Comparison of ENCODE assay signal across 19 cellular contexts in genomic region chr9:106874031-106874430, GRCh38. TPM values are rescaled to one million over a fixed set of nuclear protein-coding genes. Genes with fewer than 3 reads are reported as not detected.
DNase-seq lines count a peak whose midpoint lies in the region; ATAC-seq, FAIRE-seq and TF ChIP-seq lines count a peak whose summit lies in the region.
"Had no signal": no experiment of that assay in that cellular context is flagged by ENCODE, and none has a peak within 500 bp of the region (broad histone marks: within the 10 kb centered on the region; RNA-seq: fewer than 3 reads in every experiment).

No MANE protein-coding gene starts in this region.

- H3K79me2 ChIP-seq in endothelial cell of umbilical vein (ENCODE audit: control insufficient read depth, insufficient read depth, low read length) = peaks cover 2% of the 10 kb centered on the region
- H3K79me2 ChIP-seq in neural progenitor cell (ENCODE audit: low read depth) = peaks cover 100% of the 10 kb centered on the region

- H3K27me3 ChIP-seq in right cardiac atrium (ENCODE audit: control insufficient read depth, insufficient read depth) (no peaks in the 10 kb centered on the region), endothelial cell of umbilical vein (ENCODE audit: control insufficient read depth in 2 of 2, insufficient read depth in 2 of 2, low read length in 2 of 2) (no peaks in the 10 kb centered on the region), neural progenitor cell (no peaks in the 10 kb centered on the region), lower lobe of right lung (ENCODE audit: low read depth) (no peaks in the 10 kb centered on the region)
- H3K27me3 ChIP-seq: BLaER1 had no signal

- H3K27ac ChIP-seq in right cardiac atrium (ENCODE audit: low read length) (peak overlapping the region; percentile 16), endothelial cell of umbilical vein (ENCODE audit: insufficient read depth, low read depth, low read length) (no peak overlapping the region), neural progenitor cell (peak overlapping the region; percentile 54), lower lobe of right lung (no peak overlapping the region)
- H3K27ac ChIP-seq: BLaER1, PC-9 had no signal

- H3K9me1 ChIP-seq in endothelial cell of umbilical vein (replicated peaks; ENCODE audit: control insufficient read depth, extremely low read depth, insufficient read depth, low read length) = no peaks in the 10 kb centered on the region

- H3K27ac Mint-ChIP-seq in neural progenitor cell = no peak overlapping the region
- no peak overlapping the region for H3K27ac Mint-ChIP-seq in activated CD8-positive, alpha-beta memory T cell treated with anti-CD3 and anti-CD28 coated beads, Interleukin-2, amount 10 ng/mL, durations not matched to agents 7 days and 5 days
- H3K27ac Mint-ChIP-seq: HFFc6 had no signal

- H3K27me3 Mint-ChIP-seq in neural progenitor cell (ENCODE audit: insufficient read depth, low read depth) = no peaks in the 10 kb centered on the region
- H3K27me3 Mint-ChIP-seq in activated CD8-positive, alpha-beta memory T cell treated with anti-CD3 and anti-CD28 coated beads, Interleukin-2, amount 10 ng/mL, durations not matched to agents 7 days and 5 days = no peaks in the 10 kb centered on the region

- ATAC-seq in right cardiac atrium (no peak), Right ventricle myocardium inferior (no peak), HG02588 (IDR thresholded peaks at IDR 0.05; ENCODE audit: unreplicated experiment) (no peak), lower lobe of right lung (no peak)
- no peak for ATAC-seq in activated CD8-positive, alpha-beta memory T cell treated with anti-CD3 and anti-CD28 coated beads, Interleukin-2, amount 10 ng/mL, durations not matched to agents 7 days and 5 days

- CTCF ChIA-PET in endothelial cell of umbilical vein (lab: Charles Lee) = no interaction called here
- CTCF ChIA-PET in activated CD8-positive, alpha-beta memory T cell treated with anti-CD3 and anti-CD28 coated beads, Interleukin-2, amount 10 ng/mL, durations not matched to agents 7 days and 5 days (lab: Charles Lee) = no interaction called here

- H2AFZ ChIP-seq in endothelial cell of umbilical vein (ENCODE audit: low read depth, low read length) = no peak overlapping the region
- no peak overlapping the region for H2AFZ ChIP-seq in neural progenitor cell (replicated peaks)
- H2AFZ ChIP-seq: PC-9 had no signal

- DNase-seq in right cardiac atrium = no peak
- no peak for DNase-seq in Right ventricle myocardium inferior (ENCODE audit: missing footprints)
- DNase-seq in endothelial cell of umbilical vein (ENCODE audit: low read depth, low spot score) = peak; percentile 61
- no peak for DNase-seq in neural progenitor cell (ENCODE audit: low spot score)
- DNase-seq in COLO829 (ENCODE audit: low spot score) = no peak
- DNase-seq in lower lobe of right lung = no peak
- DNase-seq in activated CD8-positive, alpha-beta memory T cell treated with anti-CD3 and anti-CD28 coated beads, Interleukin-2, amount 10 ng/mL, durations not matched to agents 7 days and 5 days = no peak
- DNase-seq: 8988T, GOT3, HFFc6, Karpas-422, NCI-H1105 treated with DMSO at 0.1 percent for 48 hours, NCI-H187 treated with DMSO at 0.1 percent for 48 hours, NCI-H2171, NCI-H446 treated with DMSO at 0.1 percent for 48 hours, NCI-H748 treated with DMSO at 0.1 percent for 48 hours, PC-9 had no signal

- H4K20me1 ChIP-seq in endothelial cell of umbilical vein (replicated peaks; ENCODE audit: control insufficient read depth, extremely low read depth, insufficient read depth, low read length) (no peaks in the 10 kb centered on the region), neural progenitor cell (ENCODE audit: low read depth) (peaks cover 100% of the 10 kb centered on the region)
- H4K20me1 ChIP-seq: BLaER1 had no signal

- BruUV-seq in endothelial cell of umbilical vein (replicated peaks; lab: Mats Ljungman, UMichigan) = no TSS peak

- H3K9ac ChIP-seq in endothelial cell of umbilical vein (replicated peaks; ENCODE audit: extremely low read depth, insufficient read depth, low read length) (no peak overlapping the region), neural progenitor cell (no peak overlapping the region)
- H3K9ac ChIP-seq: BLaER1 had no signal

- H3K36me3 ChIP-seq in endothelial cell of umbilical vein (ENCODE audit: control insufficient read depth in 2 of 2, extremely low read depth in 1 of 2, insufficient read depth in 2 of 2, low read length in 2 of 2) = no peaks in the 10 kb centered on the region
- H3K36me3 ChIP-seq in neural progenitor cell = no peaks in the 10 kb centered on the region
- no peaks in the 10 kb centered on the region for H3K36me3 ChIP-seq in lower lobe of right lung
- H3K36me3 ChIP-seq: BLaER1 had no signal

- H3K4me2 ChIP-seq in endothelial cell of umbilical vein (ENCODE audit: insufficient read depth, low read length) = no peak overlapping the region
- H3K4me2 ChIP-seq in neural progenitor cell = no peak overlapping the region
- H3K4me2 ChIP-seq: BLaER1, PC-9 had no signal

- 84% methylated on average over 3 of the region's 3 CpGs for WGBS in right cardiac atrium

- no peak for TF ChIP-seq POLR2A in endothelial cell of umbilical vein (IDR thresholded peaks at IDR 0.05; ENCODE audit: low read depth, low read length)

- H3K4me3 Mint-ChIP-seq in neural progenitor cell = no peak overlapping the region
- no peak overlapping the region for H3K4me3 Mint-ChIP-seq in activated CD8-positive, alpha-beta memory T cell treated with anti-CD3 and anti-CD28 coated beads, Interleukin-2, amount 10 ng/mL, durations not matched to agents 7 days and 5 days
- H3K4me3 Mint-ChIP-seq: HFFc6 had no signal

- H3K9me3 Mint-ChIP-seq in neural progenitor cell = peaks cover 47% of the 10 kb centered on the region
- no peaks in the 10 kb centered on the region for H3K9me3 Mint-ChIP-seq in activated CD8-positive, alpha-beta memory T cell treated with anti-CD3 and anti-CD28 coated beads, Interleukin-2, amount 10 ng/mL, durations not matched to agents 7 days and 5 days (ENCODE audit: low read depth)
- H3K9me3 Mint-ChIP-seq: HFFc6 had no signal

- dilution Hi-C loops in endothelial cell of umbilical vein (cut with MboI; ENCODE audit: extremely low pct_ligation_motif_present, low sequenced_read_pairs) = no loop called here

- POLR2A ChIA-PET in endothelial cell of umbilical vein (lab: Charles Lee) = no interaction called here

- H3K9me3 ChIP-seq in right cardiac atrium (ENCODE audit: control insufficient read depth, low read length) (no peaks in the 10 kb centered on the region), endothelial cell of umbilical vein (replicated peaks; ENCODE audit: control insufficient read depth, insufficient read depth, low read length) (no peaks in the 10 kb centered on the region), neural progenitor cell (ENCODE audit: low read depth) (no peaks in the 10 kb centered on the region), lower lobe of right lung (no peaks in the 10 kb centered on the region)
- H3K9me3 ChIP-seq: BLaER1 had no signal

- FAIRE-seq in endothelial cell of umbilical vein (lab: Jason Lieb, UNC) = no peak

- H3K36me3 Mint-ChIP-seq in neural progenitor cell = peaks cover 83% of the 10 kb centered on the region
- no peaks in the 10 kb centered on the region for H3K36me3 Mint-ChIP-seq in activated CD8-positive, alpha-beta memory T cell treated with anti-CD3 and anti-CD28 coated beads, Interleukin-2, amount 10 ng/mL, durations not matched to agents 7 days and 5 days

- intact Hi-C loops in right cardiac atrium (cut with DNase I) = no loop called here
- intact Hi-C loops in Right ventricle myocardium inferior (cut with DNase I) = no loop called here
- intact Hi-C loops in endothelial cell of umbilical vein (cut with micrococcal nuclease) = no loop called here
- intact Hi-C loops in lower lobe of right lung (cut with DNase I) = no loop called here

- TF ChIP-seq CTCF in endothelial cell of umbilical vein (IDR thresholded peaks at IDR 0.05; ENCODE audit: extremely low read depth in 1 of 2, insufficient read depth in 1 of 2, low read depth in 1 of 2, low read length in 2 of 2) = no peak
- no peak for TF ChIP-seq CTCF in neural progenitor cell (IDR thresholded peaks at IDR 0.05)
- no peak for TF ChIP-seq CTCF in lower lobe of right lung (IDR thresholded peaks at IDR 0.05)

- H3F3A ChIP-seq in neural progenitor cell (ENCODE audit: low read depth) = peaks cover 43% of the 10 kb centered on the region

- no peak overlapping the region for H3K4me3 ChIP-seq in right cardiac atrium (ENCODE audit: low read length)
- no peak overlapping the region for H3K4me3 ChIP-seq in endothelial cell of umbilical vein (replicated peaks in 1 of 3; ENCODE audit: insufficient read depth in 1 of 3, low read depth in 1 of 3, low read length in 3 of 3)
- H3K4me3 ChIP-seq in neural progenitor cell = no peak overlapping the region
- H3K4me3 ChIP-seq in lower lobe of right lung = no peak overlapping the region
- H3K4me3 ChIP-seq: BLaER1, PC-9 had no signal

- H3K4me1 Mint-ChIP-seq in neural progenitor cell = peaks cover 4% of the 10 kb centered on the region
- H3K4me1 Mint-ChIP-seq in activated CD8-positive, alpha-beta memory T cell treated with anti-CD3 and anti-CD28 coated beads, Interleukin-2, amount 10 ng/mL, durations not matched to agents 7 days and 5 days = no peaks in the 10 kb centered on the region

- H3K4me1 ChIP-seq in right cardiac atrium (ENCODE audit: control insufficient read depth, insufficient read depth, low read length) (peaks cover 10% of the 10 kb centered on the region), endothelial cell of umbilical vein (ENCODE audit: control insufficient read depth, extremely low read depth, insufficient read depth, low read length) (peaks cover 9% of the 10 kb centered on the region), neural progenitor cell (peaks cover 76% of the 10 kb centered on the region), lower lobe of right lung (peaks cover 54% of the 10 kb centered on the region)
- H3K4me1 ChIP-seq: BLaER1 had no signal

TF ChIP-seq in endothelial cell of umbilical vein, 7 proteins besides CTCF, POLR2A, EP300 and RAD21 (continues in another document):
- no peak for TF ChIP-seq EZH2 (IDR thresholded peaks at IDR 0.05; ENCODE audit: borderline replicate concordance, low read depth, low read length, severe bottlenecking)

RNA-seq across cellular contexts. Expression of gene ZNF462, which starts 11.1 kb away (rescaled TPM):
- 10 to 100 TPM; 29.0 to 34.6 (median 31.8) TPM for total RNA-seq in right cardiac atrium
- 5.2 TPM for polyA plus RNA-seq in right cardiac atrium
- total RNA-seq in Right ventricle myocardium inferior = 21.1 TPM
- total RNA-seq in endothelial cell of umbilical vein = 24.7 and 27.0 TPM in 2 replicates
- polyA plus RNA-seq in endothelial cell of umbilical vein = 6.2 and 6.3 TPM in 2 replicates
- polyA plus RNA-seq in endothelial cell of umbilical vein (2011; cell fraction: cytosol; rRNA removed) = 7.3 and 8.1 TPM in 2 replicates
- 21.7 and 25.0 TPM in 2 replicates for polyA plus RNA-seq in endothelial cell of umbilical vein (2011; cell fraction: nucleus; rRNA removed)
- polyA plus RNA-seq in endothelial cell of umbilical vein (2012) = 5.5 and 6.6 TPM in 2 replicates
- 38.8 and 52.1 TPM in 2 replicates for polyA minus RNA-seq in endothelial cell of umbilical vein
- polyA minus RNA-seq in endothelial cell of umbilical vein (2011; cell fraction: cytosol; rRNA and poly(A)+ RNA removed) = 2.4 TPM
- polyA minus RNA-seq in endothelial cell of umbilical vein (2011; cell fraction: nucleus; rRNA and poly(A)+ RNA removed) = 55.4 and 63.8 TPM in 2 replicates
- total RNA-seq in neural progenitor cell (ENCODE audit: low replicate concordance) = 81.8 and 93.4 TPM in 2 replicates
- 24.4 TPM for total RNA-seq in lower lobe of right lung
- under 1 TPM; 0.18 to 0.26 TPM for total RNA-seq in activated CD8-positive, alpha-beta memory T cell treated with anti-CD3 and anti-CD28 coated beads, Interleukin-2, amount 10 ng/mL, durations not matched to agents 7 days and 5 days

Comparison
In these comparisons a context has a peak if more than half of its experiments do, and no peak if none do; other contexts are left out.
1. H3K27ac ChIP-seq: peak in right cardiac atrium (single experiment) and neural progenitor cell (single experiment); none in endothelial cell of umbilical vein (single experiment) and lower lobe of right lung (single experiment).
2. RNA of gene ZNF462, which starts 11.1 kb away (total RNA-seq): 81.8 to 93.4 TPM in neural progenitor cell, 29.0 to 34.6 TPM in right cardiac atrium, 24.7 to 27.0 TPM in endothelial cell of umbilical vein, 24.4 TPM in lower lobe of right lung (single experiment) and 21.1 TPM in Right ventricle myocardium inferior (single experiment); 0.18 to 0.26 TPM in activated CD8-positive, alpha-beta memory T cell treated with anti-CD3 and anti-CD28 coated beads, Interleukin-2, amount 10 ng/mL, durations not matched to agents 7 days and 5 days; every median in the first group is over 10 times any median in the second.